19 cellular contexts compared by ENCODE assay signal in the genomic region with DNA sequence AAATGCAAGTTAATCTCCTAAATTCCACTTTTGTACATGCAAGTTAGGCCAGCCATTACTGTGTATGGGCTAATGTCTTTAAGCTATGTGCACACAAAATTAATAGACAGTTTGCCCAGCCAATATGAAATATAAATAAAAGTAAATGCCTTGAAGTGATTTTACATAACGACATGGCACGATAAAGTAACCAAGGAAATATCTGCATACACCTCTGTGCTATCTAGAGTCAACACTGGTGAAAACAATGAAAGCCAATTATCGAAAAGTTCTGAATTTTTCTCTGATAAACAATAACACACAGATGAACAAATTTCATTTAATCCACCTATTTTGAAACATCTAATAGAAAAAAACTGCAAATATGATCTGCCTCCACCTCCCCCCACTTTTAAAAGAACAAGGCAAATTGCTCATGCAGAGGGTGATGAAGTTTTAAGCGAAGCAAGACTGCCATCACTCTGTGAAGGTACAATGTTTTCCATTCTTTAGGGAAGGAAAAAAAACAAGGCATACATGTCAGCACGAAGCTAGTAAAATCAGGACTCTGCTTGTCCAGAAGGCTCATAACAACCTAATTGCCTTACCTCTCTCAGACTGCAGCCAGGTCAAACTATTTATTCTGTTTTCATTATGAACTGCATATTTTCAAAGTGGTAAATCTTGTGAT.
DNase-seq lines count a peak whose midpoint lies in the region; ATAC-seq, FAIRE-seq and TF ChIP-seq lines count a peak whose summit lies in the region.
"Had no signal": no experiment of that assay in that cellular context is flagged by ENCODE, and none has a peak within 500 bp of the region (broad histone marks: within the 10 kb centered on the region; RNA-seq: fewer than 3 reads in every experiment).

No MANE protein-coding gene starts in this region.

- no peak overlapping the region for H2BK120ac ChIP-seq in H9 (ENCODE audit: low read depth, low read length, poor library complexity, severe bottlenecking)

- no peak overlapping the region for H3K27ac ChIP-seq in H9 (ENCODE audit: insufficient read length, low read depth, low read length)
- H3K27ac ChIP-seq in body of pancreas, result peak overlapping the region in 1 of 4 donors; percentile 20
- no peak overlapping the region for H3K27ac ChIP-seq in keratinocyte (ENCODE audit: control insufficient read depth, insufficient read depth, low read length)
- H3K27ac ChIP-seq in tibial nerve, result no peak overlapping the region
- H3K27ac ChIP-seq: HL-60, left ventricle myocardium inferior had no signal

- no peaks in the 10 kb centered on the region for H3K79me1 ChIP-seq in H9 (ENCODE audit: insufficient read depth, low read depth, low read length, poor library complexity, severe bottlenecking)

- no peak overlapping the region for H4K8ac ChIP-seq in H9 (replicated peaks; ENCODE audit: insufficient read length, low read depth, low read length)

- TF ChIP-seq POLR2A in body of pancreas (IDR thresholded peaks at IDR 0.05) (no peak), tibial nerve (IDR thresholded peaks at IDR 0.05) (no peak)

- no peak overlapping the region for H2BK5ac ChIP-seq in H9 (ENCODE audit: insufficient read length, low read length)

- no peak for TF ChIP-seq EP300 in tibial nerve (IDR thresholded peaks at IDR 0.05)

- no peak overlapping the region for H2AK5ac ChIP-seq in H9 (ENCODE audit: insufficient read length, low read length)

- TF ChIP-seq CTCF in H9 (conservative IDR thresholded peaks at IDR 0.05), result no peak
- TF ChIP-seq CTCF in body of pancreas (IDR thresholded peaks at IDR 0.05), result peak in 4 of 7 experiments; percentile 34 to 42 (median 39)
- no peak for TF ChIP-seq CTCF in keratinocyte (optimal IDR thresholded peaks at IDR 0.05 in 1 of 3, IDR thresholded peaks at IDR 0.05 in 1 of 3, conservative IDR thresholded peaks at IDR 0.05 in 1 of 3; ENCODE audit: extremely low read depth in 1 of 3, insufficient read depth in 2 of 3, low read length in 3 of 3)
- no peak for TF ChIP-seq CTCF in progenitor cell of endocrine pancreas (IDR thresholded peaks at IDR 0.05; ENCODE audit: unreplicated experiment)
- TF ChIP-seq CTCF in tibial nerve (IDR thresholded peaks at IDR 0.05), result no peak

- H3K9me3 ChIP-seq in H9 (ENCODE audit: control insufficient read depth, low read depth, low read length) (no peaks in the 10 kb centered on the region), body of pancreas (no peaks in the 10 kb centered on the region), keratinocyte (ENCODE audit: control insufficient read depth, low read depth, low read length) (no peaks in the 10 kb centered on the region), tibial nerve (no peaks in the 10 kb centered on the region)
- H3K9me3 ChIP-seq: left ventricle myocardium inferior had no signal

- H3K79me2 ChIP-seq in H9 (ENCODE audit: insufficient read depth, low read length) (no peaks in the 10 kb centered on the region), keratinocyte (ENCODE audit: control insufficient read depth, insufficient read depth, low read length) (no peaks in the 10 kb centered on the region)

- no peak overlapping the region for H2BK12ac ChIP-seq in H9 (ENCODE audit: insufficient read length, low read depth, low read length)

- ATAC-seq in body of pancreas (peak; percentile 49), HG03097 (IDR thresholded peaks at IDR 0.05; ENCODE audit: low FRiP score, unreplicated experiment) (no peak)
- ATAC-seq: HepG2, SK-N-SH treated with all-trans-retinoic acid at 6 μM for 48 hours had no signal

- H4K20me1 ChIP-seq in H9 (ENCODE audit: control insufficient read depth, insufficient read depth, insufficient read length) (no peaks in the 10 kb centered on the region), keratinocyte (ENCODE audit: control insufficient read depth, extremely low read depth, insufficient read depth, low read length) (no peaks in the 10 kb centered on the region)

- dilution Hi-C loops in keratinocyte (cut with MboI; ENCODE audit: extremely low pct_ligation_motif_present, low sequenced_read_pairs), result no loop called here

- no CpG with 5 or more reads among the region's 5 CpGs for WGBS in H9 (ENCODE audit: extremely low coverage, insufficient read length, low lambda C conversion rate)
- WGBS in body of pancreas, 2 donors, result 20 to 28% methylated on average over 5 of the region's 5 CpGs
- WGBS in tibial nerve, 2 donors, result 53 to 60% methylated on average over 5 of the region's 5 CpGs

- H3K56ac ChIP-seq in H9 (ENCODE audit: insufficient read length, low read depth, low read length), result no peak overlapping the region

- no peaks in the 10 kb centered on the region for H3K27me3 ChIP-seq in H9 (ENCODE audit: insufficient read depth, low read length)
- H3K27me3 ChIP-seq in body of pancreas, result no peaks in the 10 kb centered on the region
- H3K27me3 ChIP-seq in keratinocyte (ENCODE audit: control insufficient read depth, extremely low read depth, insufficient read depth, low read length), result no peaks in the 10 kb centered on the region
- peaks cover 0 to 2% of the 10 kb centered on the region in 2 donors for H3K27me3 ChIP-seq in tibial nerve

- no peak overlapping the region for H4K5ac ChIP-seq in H9 (ENCODE audit: insufficient read length, low read depth, low read length)

- no peak overlapping the region for H2BK15ac ChIP-seq in H9 (ENCODE audit: low read depth, low read length)

- H2BK20ac ChIP-seq in H9 (ENCODE audit: low read depth, low read length, poor library complexity, severe bottlenecking), result no peak overlapping the region

- H3K9me1 ChIP-seq in keratinocyte (ENCODE audit: control insufficient read depth, extremely low read depth, insufficient read depth, low read length), result no peaks in the 10 kb centered on the region

- peaks cover 21 to 34% of the 10 kb centered on the region in 2 experiments for H3K4me1 Mint-ChIP-seq in H9
- H3K4me1 Mint-ChIP-seq in progenitor cell of endocrine pancreas (ENCODE audit: low read depth), result peaks cover 58% of the 10 kb centered on the region

- H3K4me3 ChIP-seq in body of pancreas (no peak overlapping the region), keratinocyte (ENCODE audit: control insufficient read depth in 2 of 3, extremely low read depth in 1 of 3, insufficient read depth in 2 of 3, low read depth in 1 of 3, low read length in 3 of 3) (no peak overlapping the region), tibial nerve (no peak overlapping the region)
- H3K4me3 ChIP-seq: left ventricle myocardium inferior had no signal

- no peak overlapping the region for H3K4ac ChIP-seq in H9 (ENCODE audit: low read depth, low read length)

- H3K9ac ChIP-seq in H9 (ENCODE audit: extremely low read depth, insufficient read length, low read length), result peak overlapping the region; percentile 22
- H3K9ac ChIP-seq in keratinocyte (ENCODE audit: control insufficient read depth, extremely low read depth, insufficient read depth, low read length), result no peak overlapping the region

- H2AFZ ChIP-seq in H9 (ENCODE audit: low read length), result no peak overlapping the region
- H2AFZ ChIP-seq in keratinocyte (ENCODE audit: control insufficient read depth, low read length), result peak overlapping the region; percentile 41

- no peak overlapping the region for H3T11ph ChIP-seq in H9 (ENCODE audit: low read length)

- no peak overlapping the region for H4K91ac ChIP-seq in H9 (ENCODE audit: insufficient read length, low read depth, low read length)

- no peak overlapping the region for H3K4me3 Mint-ChIP-seq in H9
- peak overlapping the region; percentile 20 for H3K4me3 Mint-ChIP-seq in progenitor cell of endocrine pancreas (ENCODE audit: low read depth)
- H3K4me3 Mint-ChIP-seq: activated CD4-positive, alpha-beta memory T cell treated with anti-CD3 and anti-CD28 coated beads for 36 hours had no signal

- H3K27ac Mint-ChIP-seq in H9 (no peak overlapping the region), progenitor cell of endocrine pancreas (peak overlapping the region; percentile 86)
- H3K27ac Mint-ChIP-seq: activated CD4-positive, alpha-beta memory T cell treated with anti-CD3 and anti-CD28 coated beads for 36 hours had no signal

- no peaks in the 10 kb centered on the region; the same call in 1 of the 2 replicates for H3K4me1 ChIP-seq in H9 (ENCODE audit: insufficient read depth, low read length)
- peaks cover 34% of the 10 kb centered on the region for H3K4me1 ChIP-seq in body of pancreas
- H3K4me1 ChIP-seq in keratinocyte (ENCODE audit: control insufficient read depth, extremely low read depth, insufficient read depth, low read length), result peaks cover 32% of the 10 kb centered on the region
- H3K4me1 ChIP-seq in tibial nerve, result no peaks in the 10 kb centered on the region

- no peaks in the 10 kb centered on the region for H3K23me2 ChIP-seq in H9 (ENCODE audit: insufficient read length, low read depth, low read length, poor library complexity, severe bottlenecking)

- no peak overlapping the region for H3K18ac ChIP-seq in H9 (ENCODE audit: insufficient read length, low read depth, low read length)

- no peak overlapping the region for H3K23ac ChIP-seq in H9 (ENCODE audit: insufficient read length, low read depth, low read length)

- H3K36me3 ChIP-seq in body of pancreas (replicated peaks in 1 of 2; ENCODE audit: insufficient read depth in 1 of 2, low read depth in 2 of 2), result no peaks in the 10 kb centered on the region
- no peaks in the 10 kb centered on the region for H3K36me3 ChIP-seq in keratinocyte (ENCODE audit: control insufficient read depth in 2 of 2, extremely low read depth in 1 of 2, insufficient read depth in 2 of 2, low read length in 2 of 2)
- H3K36me3 ChIP-seq in tibial nerve, result no peaks in the 10 kb centered on the region
- H3K36me3 ChIP-seq: left ventricle myocardium inferior had no signal

- H3K9me3 Mint-ChIP-seq in H9 (no peaks in the 10 kb centered on the region; a peak in 1 of 5 replicates), progenitor cell of endocrine pancreas (ENCODE audit: low read depth) (no peaks in the 10 kb centered on the region)
- H3K9me3 Mint-ChIP-seq: activated CD4-positive, alpha-beta memory T cell treated with anti-CD3 and anti-CD28 coated beads for 36 hours had no signal

- H3K27me3 Mint-ChIP-seq in H9 (ENCODE audit: low read depth) (no peaks in the 10 kb centered on the region), progenitor cell of endocrine pancreas (no peaks in the 10 kb centered on the region)

- FAIRE-seq in keratinocyte (lab: Jason Lieb, UNC), result no peak
- FAIRE-seq: HepG2 had no signal

- no peaks in the 10 kb centered on the region for H3K36me3 Mint-ChIP-seq in H9 (ENCODE audit: insufficient read depth in 1 of 3, low read depth in 3 of 3)
- H3K36me3 Mint-ChIP-seq in progenitor cell of endocrine pancreas (ENCODE audit: insufficient read depth), result peaks cover 5% of the 10 kb centered on the region
- H3K36me3 Mint-ChIP-seq: activated CD4-positive, alpha-beta memory T cell treated with anti-CD3 and anti-CD28 coated beads for 36 hours had no signal

- DNase-seq in H9 (no peak), body of pancreas (no peak), keratinocyte (ENCODE audit: low read depth, low spot score) (no peak), progenitor cell of endocrine pancreas (ENCODE audit: low spot score, unreplicated experiment) (no peak), NCI-H1417 treated with DMSO at 0.1 percent for 48 hours (lab: John Stamatoyannopoulos, UW) (no peak), ureter (ENCODE audit: low spot score) (no peak), tibial nerve (ENCODE audit: low spot score in 2 of 2) (no peak)
- DNase-seq: activated CD4-positive, alpha-beta memory T cell treated with anti-CD3 and anti-CD28 coated beads for 36 hours; effector CD8-positive, alpha-beta T cell; HCEC 1CT; left ventricle myocardium inferior; NCI-H1105 treated with DMSO at 0.1 percent for 48 hours; NCI-H2081 treated with DMSO at 0.1 percent for 48 hours; NCI-H526; RPMI8226 had no signal

- intact Hi-C loops in body of pancreas (cut with DNase I), result no loop called here

- no peak overlapping the region for H3K14ac ChIP-seq in H9 (ENCODE audit: insufficient read depth, low read length)

- H3K4me2 ChIP-seq in H9 (ENCODE audit: insufficient read depth, insufficient read length, low read length) (no peak overlapping the region), keratinocyte (ENCODE audit: control insufficient read depth, extremely low read depth, insufficient read depth, low read depth, low read length) (no peak overlapping the region)

Comparison
In these comparisons a context has a peak if more than half of its experiments do, and no peak if none do; other contexts are left out.
1. CTCF ChIP-seq: peak in body of pancreas (4 of 7); none in H9 (single experiment), keratinocyte (0 of 3), progenitor cell of endocrine pancreas (single experiment) and tibial nerve (0 of 5).